Comparison of ENCODE assay signal across 35 cellular contexts in the genomic region with DNA sequence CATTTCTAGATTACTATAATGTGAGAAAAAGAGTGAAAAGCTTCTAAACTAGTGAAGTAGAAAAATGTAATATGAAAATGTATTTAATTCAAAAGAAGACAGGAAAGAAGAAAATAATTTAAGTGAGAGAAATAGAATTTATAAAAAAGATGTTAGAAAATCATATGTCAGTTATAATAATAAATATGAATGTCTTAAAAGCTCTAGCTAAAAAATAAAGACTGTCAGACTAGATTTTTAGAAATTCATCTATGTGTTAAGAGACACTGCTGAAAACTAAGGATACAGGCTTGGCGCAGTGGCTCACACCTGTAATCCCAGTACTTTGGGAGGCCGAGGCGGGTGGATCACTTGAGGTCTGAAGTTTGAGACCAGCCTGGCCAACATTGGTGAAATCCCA.
"Had no signal": no experiment of that assay in that cellular context is flagged by ENCODE, and none has a peak within 500 bp of the region (broad histone marks: within the 10 kb centered on the region; RNA-seq: fewer than 3 reads in every experiment).

No MANE protein-coding gene starts in this region.

- H3K9ac ChIP-seq: KMS-11 had no signal

- H3K36me3 ChIP-seq: MG63 had no signal

- H3K27me3 ChIP-seq: MG63 had no signal

- DNase-seq: Karpas-422, Kasumi-1, MG63, MM.1S, MV-4-11, NCI-H1048, NCI-H1092, NCI-H1092 treated with DMSO at 0.1 percent for 48 hours, NCI-H1105, NCI-H1105 treated with DMSO at 0.1 percent for 48 hours, NCI-H1417, NCI-H1417 treated with DMSO at 0.1 percent for 48 hours, NCI-H1436, NCI-H1436 treated with DMSO at 0.1 percent for 48 hours, NCI-H146, NCI-H1694, NCI-H1694 treated with DMSO at 0.1 percent for 48 hours, NCI-H187, NCI-H187 treated with DMSO at 0.1 percent for 48 hours, NCI-H1930, NCI-H2029, NCI-H2029 treated with DMSO at 0.1 percent for 48 hours, NCI-H2081, NCI-H2081 treated with DMSO at 0.1 percent for 48 hours, NCI-H2107, NCI-H2171, NCI-H2171 treated with DMSO at 0.1 percent for 48 hours, NCI-H2227 treated with DMSO at 0.1 percent for 48 hours, NCI-H226, NCI-H345, NCI-H446, NCI-H446 treated with DMSO at 0.1 percent for 48 hours, NCI-H510A, NCI-H510A treated with DMSO at 0.1 percent for 48 hours had no signal

- H3K27ac ChIP-seq: KMS-11 had no signal

- H3K4me2 ChIP-seq: KMS-11 had no signal

- H3K4me3 ChIP-seq: MG63 had no signal
